9 cellular contexts compared by ENCODE assay signal in genomic region chr13:99506632-99507031, GRCh38. TPM values are rescaled to one million over a fixed set of nuclear protein-coding genes. Genes with fewer than 3 reads are reported as not detected.
DNase-seq lines count a peak whose midpoint lies in the region; ATAC-seq and TF ChIP-seq lines count a peak whose summit lies in the region.
"Had no signal": no experiment of that assay in that cellular context is flagged by ENCODE, and none has a peak within 500 bp of the region (broad histone marks: within the 10 kb centered on the region; RNA-seq: fewer than 3 reads in every experiment).

No MANE protein-coding gene starts in this region.

- peaks cover 8% of the 10 kb centered on the region for H3K4me1 ChIP-seq in neural progenitor cell

- peaks cover 8% of the 10 kb centered on the region for H4K20me1 ChIP-seq in neural progenitor cell (ENCODE audit: low read depth)

- no peak overlapping the region for H3K4me3 ChIP-seq in neural progenitor cell
- H3K4me3 ChIP-seq in lower leg skin (ENCODE audit: low read depth, poor library complexity, severe bottlenecking), result no peak overlapping the region

- H3K79me2 ChIP-seq in neural progenitor cell (ENCODE audit: low read depth), result peaks cover 100% of the 10 kb centered on the region

- H3K27ac Mint-ChIP-seq in activated naive CD8-positive, alpha-beta T cell, result peak overlapping the region; percentile 61
- no peak overlapping the region for H3K27ac Mint-ChIP-seq in activated naive CD8-positive, alpha-beta T cell treated with anti-CD3 and anti-CD28 coated beads for 36 hours
- H3K27ac Mint-ChIP-seq in T-helper 17 cell (peak overlapping the region; percentile 72), neural progenitor cell (no peak overlapping the region)
- no peak overlapping the region for H3K27ac Mint-ChIP-seq in stimulated activated naive B cell treated with anti-CD40 and anti-IgM and Interleukin-4, amounts not matched to agents 10 μg/mL and 1 μg/mL and 100 μg/mL, for 72 hours

- TF ChIP-seq CTCF in neural progenitor cell (IDR thresholded peaks at IDR 0.05), result no peak
- TF ChIP-seq CTCF in lower leg skin (IDR thresholded peaks at IDR 0.05), result no peak

- peaks cover 20% of the 10 kb centered on the region for H3K36me3 Mint-ChIP-seq in activated naive CD8-positive, alpha-beta T cell
- peaks cover 57% of the 10 kb centered on the region for H3K36me3 Mint-ChIP-seq in activated naive CD8-positive, alpha-beta T cell treated with anti-CD3 and anti-CD28 coated beads for 36 hours
- H3K36me3 Mint-ChIP-seq in T-helper 17 cell (ENCODE audit: low read depth) (peaks cover 5% of the 10 kb centered on the region), neural progenitor cell (peaks cover 30% of the 10 kb centered on the region)
- peaks cover 41 to 53% of the 10 kb centered on the region in 2 donors for H3K36me3 Mint-ChIP-seq in stimulated activated naive B cell treated with anti-CD40 and anti-IgM and Interleukin-4, amounts not matched to agents 10 μg/mL and 1 μg/mL and 100 μg/mL, for 72 hours

- DNase-seq in activated naive CD8-positive, alpha-beta T cell treated with anti-CD3 and anti-CD28 coated beads for 36 hours, result no peak
- no peak for DNase-seq in T-helper 17 cell
- no peak for DNase-seq in stimulated activated naive B cell treated with anti-CD40 and anti-IgM and Interleukin-4, amounts not matched to agents 10 μg/mL and 1 μg/mL and 100 μg/mL, for 72 hours
- DNase-seq in globus pallidus (ENCODE audit: low spot score), result no peak
- no peak for DNase-seq in neural progenitor cell (ENCODE audit: low spot score)
- no peak for DNase-seq in lower leg skin (ENCODE audit: low spot score in 2 of 2)

- ATAC-seq in HG03060 (IDR thresholded peaks at IDR 0.05; ENCODE audit: low read depth, unreplicated experiment) (peak; percentile 52), T-helper 17 cell (peak; percentile 44)
- ATAC-seq in stimulated activated naive B cell treated with anti-CD40 and anti-IgM and Interleukin-4, amounts not matched to agents 10 μg/mL and 1 μg/mL and 100 μg/mL, for 72 hours (replicated peaks), result peak; percentile 87 to 92
- ATAC-seq: Panc1 had no signal

- H3K27me3 ChIP-seq in neural progenitor cell, result no peaks in the 10 kb centered on the region

- H3F3A ChIP-seq in neural progenitor cell (ENCODE audit: low read depth), result peaks cover under 1% of the 10 kb centered on the region

- no peak overlapping the region for H3K27ac ChIP-seq in neural progenitor cell

- H3K9me3 Mint-ChIP-seq in activated naive CD8-positive, alpha-beta T cell (ENCODE audit: low read depth), result no peaks in the 10 kb centered on the region
- H3K9me3 Mint-ChIP-seq in activated naive CD8-positive, alpha-beta T cell treated with anti-CD3 and anti-CD28 coated beads for 36 hours, result peaks cover 14% of the 10 kb centered on the region
- peaks cover 4 to 5% of the 10 kb centered on the region in 2 donors for H3K9me3 Mint-ChIP-seq in stimulated activated naive B cell treated with anti-CD40 and anti-IgM and Interleukin-4, amounts not matched to agents 10 μg/mL and 1 μg/mL and 100 μg/mL, for 72 hours
- peaks cover 24% of the 10 kb centered on the region for H3K9me3 Mint-ChIP-seq in neural progenitor cell

- H3K4me3 Mint-ChIP-seq in activated naive CD8-positive, alpha-beta T cell, result peak overlapping the region; percentile 17
- H3K4me3 Mint-ChIP-seq in activated naive CD8-positive, alpha-beta T cell treated with anti-CD3 and anti-CD28 coated beads for 36 hours, result no peak overlapping the region
- H3K4me3 Mint-ChIP-seq in T-helper 17 cell (peak overlapping the region; percentile 56), neural progenitor cell (no peak overlapping the region)
- H3K4me3 Mint-ChIP-seq in stimulated activated naive B cell treated with anti-CD40 and anti-IgM and Interleukin-4, amounts not matched to agents 10 μg/mL and 1 μg/mL and 100 μg/mL, for 72 hours, result peak overlapping the region; percentile 59 to 61

- intact Hi-C loops in lower leg skin (cut with DNase I; ENCODE audit: low total_unique reads), result no loop called here

- WGBS in lower leg skin, 2 donors, result 54 to 64% methylated on average over 2 of the region's 2 CpGs

- no peaks in the 10 kb centered on the region for H3K27me3 Mint-ChIP-seq in activated naive CD8-positive, alpha-beta T cell
- H3K27me3 Mint-ChIP-seq in activated naive CD8-positive, alpha-beta T cell treated with anti-CD3 and anti-CD28 coated beads for 36 hours, result no peaks in the 10 kb centered on the region
- H3K27me3 Mint-ChIP-seq in T-helper 17 cell, result no peaks in the 10 kb centered on the region
- no peaks in the 10 kb centered on the region for H3K27me3 Mint-ChIP-seq in stimulated activated naive B cell treated with anti-CD40 and anti-IgM and Interleukin-4, amounts not matched to agents 10 μg/mL and 1 μg/mL and 100 μg/mL, for 72 hours
- H3K27me3 Mint-ChIP-seq in neural progenitor cell (ENCODE audit: insufficient read depth, low read depth), result peaks cover 3% of the 10 kb centered on the region

- H3K9ac ChIP-seq in neural progenitor cell, result no peak overlapping the region

- no peaks in the 10 kb centered on the region for H3K36me3 ChIP-seq in neural progenitor cell

- peaks cover 78% of the 10 kb centered on the region for H3K4me1 Mint-ChIP-seq in activated naive CD8-positive, alpha-beta T cell (ENCODE audit: low read depth)
- peaks cover 72% of the 10 kb centered on the region for H3K4me1 Mint-ChIP-seq in activated naive CD8-positive, alpha-beta T cell treated with anti-CD3 and anti-CD28 coated beads for 36 hours
- peaks cover 49% of the 10 kb centered on the region for H3K4me1 Mint-ChIP-seq in T-helper 17 cell
- peaks cover 39 to 81% of the 10 kb centered on the region in 2 donors for H3K4me1 Mint-ChIP-seq in stimulated activated naive B cell treated with anti-CD40 and anti-IgM and Interleukin-4, amounts not matched to agents 10 μg/mL and 1 μg/mL and 100 μg/mL, for 72 hours
- H3K4me1 Mint-ChIP-seq in neural progenitor cell, result peaks cover 15% of the 10 kb centered on the region

- H2AFZ ChIP-seq in neural progenitor cell (replicated peaks), result no peak overlapping the region

- no peaks in the 10 kb centered on the region for H3K9me3 ChIP-seq in T-helper 17 cell (ENCODE audit: control insufficient read depth, low read length, poor library complexity, severe bottlenecking)
- peaks cover 6% of the 10 kb centered on the region for H3K9me3 ChIP-seq in neural progenitor cell (ENCODE audit: low read depth)

- no peak overlapping the region for H3K4me2 ChIP-seq in neural progenitor cell

- TF ChIP-seq POLR2A in lower leg skin (IDR thresholded peaks at IDR 0.05), result no peak

RNA-seq across cellular contexts. Expression of gene TM9SF2, which starts 5.4 kb away (rescaled TPM):
- total RNA-seq in activated naive CD8-positive, alpha-beta T cell treated with anti-CD3 and anti-CD28 coated beads for 36 hours, result 10 to 100 TPM; 61.8 to 62.4 TPM
- 10 to 100 TPM; 42.4 to 50.7 TPM for total RNA-seq in T-helper 17 cell
- total RNA-seq in neural progenitor cell (ENCODE audit: low replicate concordance), result 90.9 and 128 TPM in 2 replicates
- 100 to 1,000 TPM in 2 of 4 donors, 10 to 100 TPM in 2; 66.5 to 111 (median 88.0) TPM for total RNA-seq in lower leg skin

Comparison
In these comparisons a context has a peak if more than half of its experiments do, and no peak if none do; other contexts are left out.
1. H3K27ac Mint-ChIP-seq: peak in activated naive CD8-positive, alpha-beta T cell (single experiment) and T-helper 17 cell (single experiment); none in activated naive CD8-positive, alpha-beta T cell treated with anti-CD3 and anti-CD28 coated beads for 36 hours (single experiment), stimulated activated naive B cell treated with anti-CD40 and anti-IgM and Interleukin-4, amounts not matched to agents 10 μg/mL and 1 μg/mL and 100 μg/mL, for 72 hours (single experiment) and neural progenitor cell (single experiment).
2. H3K4me3 Mint-ChIP-seq: peak in activated naive CD8-positive, alpha-beta T cell (single experiment), T-helper 17 cell (single experiment) and stimulated activated naive B cell treated with anti-CD40 and anti-IgM and Interleukin-4, amounts not matched to agents 10 μg/mL and 1 μg/mL and 100 μg/mL, for 72 hours (2 of 2); none in activated naive CD8-positive, alpha-beta T cell treated with anti-CD3 and anti-CD28 coated beads for 36 hours (single experiment) and neural progenitor cell (single experiment).
3. Peak in every context shown above with its lines, with median percentiles within 50 percentile points of each other: ATAC-seq.